24 cellular contexts compared by ENCODE assay signal in genomic region chr15:95302206-95302605, GRCh38.
DNase-seq lines count a peak whose midpoint lies in the region; ATAC-seq, FAIRE-seq and TF ChIP-seq lines count a peak whose summit lies in the region.
"Had no signal": no experiment of that assay in that cellular context is flagged by ENCODE, and none has a peak within 500 bp of the region (broad histone marks: within the 10 kb centered on the region; RNA-seq: fewer than 3 reads in every experiment).

No MANE protein-coding gene starts in this region.

- no peak for FAIRE-seq in HTR-8/SVneo (lab: Jason Lieb, UNC)
- FAIRE-seq: D721Med, GM19239 had no signal

- H3K36me3 Mint-ChIP-seq in nephron progenitor cell (ENCODE audit: low read depth): peaks cover 38% of the 10 kb centered on the region
- H3K36me3 Mint-ChIP-seq: memory B cell; neural progenitor cell; stimulated activated naive B cell treated with anti-CD40 and anti-IgM and Interleukin-4, amounts not matched to agents 10 μg/mL and 1 μg/mL and 100 μg/mL, for 72 hours had no signal

- ATAC-seq in HG02678 (IDR thresholded peaks at IDR 0.05; ENCODE audit: unreplicated experiment): no peak
- ATAC-seq: SK-N-SH treated with all-trans-retinoic acid at 6 μM for 48 hours; stimulated activated naive B cell treated with anti-CD40 and anti-IgM and Interleukin-4, amounts not matched to agents 10 μg/mL and 1 μg/mL and 100 μg/mL, for 72 hours had no signal

- H3K4me3 ChIP-seq in GM12865 (ENCODE audit: low read depth, low read length): no peak overlapping the region
- H3K4me3 ChIP-seq: ascending aorta, colonic mucosa, neural progenitor cell, transverse colon had no signal

- peak; percentile 17 for DNase-seq in COLO668 (lab: John Stamatoyannopoulos, UW; ENCODE audit: unreplicated experiment)
- DNase-seq in GM12865 (ENCODE audit: low read depth): peak; percentile 53
- peak; percentile 22 for DNase-seq in SIG-M5 (lab: John Stamatoyannopoulos, UW)
- peak; percentile 91 for DNase-seq in glomerular endothelial cell (ENCODE audit: extremely low read depth, low read depth, low spot score)
- DNase-seq in nephron progenitor cell: no peak
- DNase-seq in HTR-8/SVneo (ENCODE audit: insufficient read length, low spot score): no peak
- DNase-seq: activated CD4-positive, alpha-beta T cell treated with anti-CD3 and anti-CD28 coated beads for 48 hours; activated naive CD4-positive, alpha-beta T cell treated with Interleukin-2 at 50 U/mL for 16 hours; activated T-cell treated with anti-CD3 and anti-CD28 coated beads for 4 hours; colonic mucosa; H9; NCI-H1930; NCI-H524 treated with DMSO at 0.1 percent for 48 hours; stimulated activated CD4-positive, alpha-beta T cell treated with anti-CD3 and anti-CD28 coated beads, Interleukin-15, amount 100 ng/mL, for 24 hours; stimulated activated naive B cell treated with anti-CD40 and anti-IgM and Interleukin-4, amounts not matched to agents 10 μg/mL and 1 μg/mL and 100 μg/mL, for 72 hours; transverse colon had no signal

- H3K27ac Mint-ChIP-seq in nephron progenitor cell: no peak overlapping the region
- H3K27ac Mint-ChIP-seq: H9; immature natural killer cell; memory B cell; neural progenitor cell; stimulated activated naive B cell treated with anti-CD40 and anti-IgM and Interleukin-4, amounts not matched to agents 10 μg/mL and 1 μg/mL and 100 μg/mL, for 72 hours had no signal

- H3K4me3 Mint-ChIP-seq in nephron progenitor cell: no peak overlapping the region
- H3K4me3 Mint-ChIP-seq: H9; immature natural killer cell; memory B cell; neural progenitor cell; stimulated activated naive B cell treated with anti-CD40 and anti-IgM and Interleukin-4, amounts not matched to agents 10 μg/mL and 1 μg/mL and 100 μg/mL, for 72 hours had no signal

- peaks cover 38% of the 10 kb centered on the region for H3K4me1 Mint-ChIP-seq in nephron progenitor cell
- H3K4me1 Mint-ChIP-seq: memory B cell; neural progenitor cell; stimulated activated naive B cell treated with anti-CD40 and anti-IgM and Interleukin-4, amounts not matched to agents 10 μg/mL and 1 μg/mL and 100 μg/mL, for 72 hours had no signal

- TF ChIP-seq CTCF in GM12865 (IDR thresholded peaks at IDR 0.05; ENCODE audit: insufficient read depth, low read depth, low read length, missing control alignments): no peak
- TF ChIP-seq CTCF in nephron progenitor cell (IDR thresholded peaks at IDR 0.05): no peak

- H3K27me3 Mint-ChIP-seq in nephron progenitor cell (ENCODE audit: low read depth, poor library complexity): no peaks in the 10 kb centered on the region
- H3K27me3 Mint-ChIP-seq: memory B cell had no signal

- peaks cover 30% of the 10 kb centered on the region for H3K9me3 Mint-ChIP-seq in nephron progenitor cell
- H3K9me3 Mint-ChIP-seq: H9; stimulated activated naive B cell treated with anti-CD40 and anti-IgM and Interleukin-4, amounts not matched to agents 10 μg/mL and 1 μg/mL and 100 μg/mL, for 72 hours had no signal

Comparison
In these comparisons a context has a peak if more than half of its experiments do, and no peak if none do; other contexts are left out.
1. DNase-seq: peak in COLO668 (single experiment), GM12865 (single experiment), SIG-M5 (single experiment) and glomerular endothelial cell (single experiment); none in nephron progenitor cell (single experiment) and HTR-8/SVneo (single experiment).